8 cellular contexts compared by ENCODE assay signal in the genomic region with DNA sequence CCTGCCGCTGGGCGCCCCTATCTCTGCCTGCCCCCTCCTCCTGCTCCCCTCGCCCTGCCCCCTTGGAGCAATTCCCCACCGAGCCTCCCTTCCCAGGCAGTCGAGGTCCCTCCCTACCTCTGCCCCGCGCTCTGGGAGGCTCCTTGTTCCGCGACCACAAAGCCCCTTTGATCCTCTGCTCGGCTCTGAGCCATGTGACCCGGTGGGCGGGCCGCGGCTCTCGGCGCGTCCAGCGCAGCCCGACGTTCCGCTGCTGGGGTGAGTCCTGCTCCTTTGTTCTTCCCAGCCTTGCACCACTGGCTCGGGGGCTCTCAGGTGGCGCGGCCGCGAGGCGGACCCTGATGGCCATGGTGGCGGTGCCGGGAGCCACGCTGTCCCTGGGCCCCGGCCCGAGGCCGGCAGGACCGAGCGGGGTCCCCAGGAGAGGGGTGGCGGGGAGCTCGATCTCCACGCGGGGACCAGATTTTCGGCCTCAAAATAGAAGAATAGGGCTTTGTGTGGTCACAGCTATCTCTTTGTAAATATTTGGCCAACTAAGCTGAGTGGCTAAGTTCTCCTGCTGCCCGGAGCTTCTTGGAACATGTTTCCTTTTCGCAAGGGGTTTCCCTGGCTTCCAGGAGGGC.
DNase-seq lines count a peak whose midpoint lies in the region; ATAC-seq and TF ChIP-seq lines count a peak whose summit lies in the region.

No MANE protein-coding gene starts in this region.

- H3K27me3 Mint-ChIP-seq in dendritic cell treated with granulocyte-macrophage colony-stimulating factor and Interleukin-4, amounts not matched to agents 40 ng/mL and 50 ng/mL, for 4 days = no peaks in the 10 kb centered on the region

- H3K27me3 ChIP-seq in left lung = no peaks in the 10 kb centered on the region

- peak overlapping the region; percentile 74 to 79 for H3K27ac ChIP-seq in left lung

- ATAC-seq in left lung (peak; percentile 71), HG03342 (IDR thresholded peaks at IDR 0.05; ENCODE audit: unreplicated experiment) (no peak)

- peak overlapping the region; percentile 81 for H3K27ac Mint-ChIP-seq in dendritic cell treated with granulocyte-macrophage colony-stimulating factor and Interleukin-4, amounts not matched to agents 40 ng/mL and 50 ng/mL, for 4 days

- H3K9me3 ChIP-seq in left lung = no peaks in the 10 kb centered on the region

- H3K9me3 Mint-ChIP-seq in dendritic cell treated with granulocyte-macrophage colony-stimulating factor and Interleukin-4, amounts not matched to agents 40 ng/mL and 50 ng/mL, for 4 days = no peaks in the 10 kb centered on the region

- H3K36me3 ChIP-seq in left lung = no peaks in the 10 kb centered on the region

- TF ChIP-seq CTCF in GM13977 (IDR thresholded peaks at IDR 0.05; ENCODE audit: extremely low read depth, insufficient read depth, missing control alignments) (no peak), left lung (IDR thresholded peaks at IDR 0.05) (no peak)

- peak overlapping the region; percentile 74 for H3K4me3 Mint-ChIP-seq in dendritic cell treated with granulocyte-macrophage colony-stimulating factor and Interleukin-4, amounts not matched to agents 40 ng/mL and 50 ng/mL, for 4 days

- peaks cover 42 to 91% of the 10 kb centered on the region in 2 donors for H3K4me1 ChIP-seq in left lung

- peaks cover 89% of the 10 kb centered on the region for H3K4me1 Mint-ChIP-seq in dendritic cell treated with granulocyte-macrophage colony-stimulating factor and Interleukin-4, amounts not matched to agents 40 ng/mL and 50 ng/mL, for 4 days (ENCODE audit: low read depth)

- H3K4me3 ChIP-seq in left lung = peak overlapping the region; percentile 37 to 48

- DNase-seq in GM13977 (ENCODE audit: low spot score) (peak; percentile 74), NAMALWA (ENCODE audit: low spot score) (peak; percentile 65), left lung (peak; percentile 71 to 94), GM19240 (ENCODE audit: insufficient read length, low spot score) (no peak)
- DNase-seq in activated CD4-positive, CD25-positive, alpha-beta regulatory T cell treated with anti-CD3 and anti-CD28 coated beads, Interleukin-2, amount 50 U/mL, for 72 hours = peak; percentile 74
- peak; percentile 67 to 68 for DNase-seq in stimulated activated CD8-positive, alpha-beta memory T cell treated with anti-CD3 and anti-CD28 coated beads, Interleukin-2, amount 100 ng/mL, for 48 hours (ENCODE audit: low read depth in 2 of 2)

- H3K36me3 Mint-ChIP-seq in dendritic cell treated with granulocyte-macrophage colony-stimulating factor and Interleukin-4, amounts not matched to agents 40 ng/mL and 50 ng/mL, for 4 days (ENCODE audit: low read depth) = peaks cover 60% of the 10 kb centered on the region

- intact Hi-C loops in dendritic cell treated with granulocyte-macrophage colony-stimulating factor and Interleukin-4, amounts not matched to agents 40 ng/mL and 50 ng/mL, for 4 days (cut with micrococcal nuclease) = no loop called here
- intact Hi-C loops in left lung (cut with DNase I) = no loop called here

- in situ Hi-C loops in GM13977 (cut with MboI; ENCODE audit: low pct_unique_long_range_greater_than_20kb, low sequenced_read_pairs, unreplicated experiment) = no loop called here
